Comparison of ENCODE assay signal across 19 cellular contexts in the genomic region with DNA sequence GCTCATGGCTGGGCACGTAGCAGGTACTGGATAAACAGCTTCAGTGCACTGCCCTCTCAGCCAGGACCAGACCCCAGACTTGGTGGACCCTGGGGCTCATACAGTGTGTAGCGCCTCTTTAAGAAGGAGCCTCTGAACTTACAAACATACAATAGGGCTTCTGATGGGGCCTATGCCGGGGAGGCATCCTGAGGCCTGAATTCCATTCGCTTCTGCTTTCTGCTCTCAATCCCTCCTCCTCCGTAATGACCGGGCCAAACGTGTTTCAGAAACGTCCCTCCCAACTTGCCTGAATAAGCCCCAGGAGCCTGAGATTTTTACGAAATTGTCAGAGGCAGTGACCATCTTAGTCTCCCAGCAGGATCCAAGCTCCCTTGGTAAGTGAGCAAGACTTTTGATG.
DNase-seq lines count a peak whose midpoint lies in the region; ATAC-seq, FAIRE-seq and TF ChIP-seq lines count a peak whose summit lies in the region.
"Had no signal": no experiment of that assay in that cellular context is flagged by ENCODE, and none has a peak within 500 bp of the region (broad histone marks: within the 10 kb centered on the region; RNA-seq: fewer than 3 reads in every experiment).

No MANE protein-coding gene starts in this region.

- TF ChIP-seq RAD21 in HepG2 (CRISPR knock-in tag; IDR thresholded peaks at IDR 0.05), result no peak

- TF ChIP-seq CTCF in HepG2 (CRISPR knock-in tag; IDR thresholded peaks at IDR 0.05), result no peak
- TF ChIP-seq CTCF in right lobe of liver (IDR thresholded peaks at IDR 0.05), result no peak
- no peak for TF ChIP-seq CTCF in SU-DHL-6 (IDR thresholded peaks at IDR 0.05; ENCODE audit: insufficient read depth, low read length, poor library complexity, severe bottlenecking)
- TF ChIP-seq CTCF in left lung (IDR thresholded peaks at IDR 0.05), result no peak

- ATAC-seq in HepG2, result no peak; the same call in 2 of the 3 replicates
- ATAC-seq in right lobe of liver, result no peak
- no peak for ATAC-seq in memory B cell (ENCODE audit: low read depth)
- ATAC-seq in HG03196 (IDR thresholded peaks at IDR 0.05; ENCODE audit: unreplicated experiment), result no peak
- no peak for ATAC-seq in left lung
- ATAC-seq in GM21786 (IDR thresholded peaks at IDR 0.05; ENCODE audit: unreplicated experiment), result no peak

- peak overlapping the region; percentile 46; the same call in 1 of the 2 replicates for H3K9ac ChIP-seq in HepG2 (ENCODE audit: insufficient read depth, low read depth, low read length)
- peak overlapping the region; percentile 46 for H3K9ac ChIP-seq in SU-DHL-6 (ENCODE audit: low read length)

- WGBS in HepG2 (ENCODE audit: low lambda C conversion rate), result 50% methylated on average over 8 of the region's 9 CpGs
- WGBS in right lobe of liver (ENCODE audit: insufficient coverage, low coverage, low lambda C conversion rate, missing lambda C conversion rate), result 96% methylated on average over 3 of the region's 9 CpGs

- H3K9me3 ChIP-seq in HepG2 (ENCODE audit: low read length) (no peaks in the 10 kb centered on the region), right lobe of liver (no peaks in the 10 kb centered on the region), SU-DHL-6 (ENCODE audit: insufficient read depth, low read length) (no peaks in the 10 kb centered on the region), left lung (no peaks in the 10 kb centered on the region)
- H3K9me3 ChIP-seq: MG63, pancreas, thoracic aorta had no signal

- no peaks in the 10 kb centered on the region for H3K27me3 Mint-ChIP-seq in memory B cell
- H3K27me3 Mint-ChIP-seq: CD4-positive, alpha-beta T cell had no signal

- CTCF ChIA-PET in HepG2 (lab: Yijun Ruan, JAX; ENCODE audit: low intra/inter-chr PET ratio, low total read pairs), result no interaction called here

- H3K79me2 ChIP-seq in HepG2 (ENCODE audit: insufficient read depth, low read length), result no peaks in the 10 kb centered on the region
- no peaks in the 10 kb centered on the region for H3K79me2 ChIP-seq in SU-DHL-6 (ENCODE audit: insufficient read depth, low read length)

- peaks cover 51% of the 10 kb centered on the region for H3K4me1 Mint-ChIP-seq in memory B cell

- H3K4me3 Mint-ChIP-seq in memory B cell, result no peak overlapping the region
- H3K4me3 Mint-ChIP-seq: CD4-positive, alpha-beta T cell; T-helper 2 cell treated with Interferon-gamma antibody and Interleukin-4, amounts not matched to agents 5 μg/mL and 100 μg/mL, for 36 hours had no signal

- H3K4me2 ChIP-seq in HepG2 (ENCODE audit: low read depth, low read length), result peak overlapping the region; percentile 65
- peak overlapping the region; percentile 63 for H3K4me2 ChIP-seq in SU-DHL-6 (ENCODE audit: low read depth, low read length, poor library complexity, severe bottlenecking)

- peaks cover 27% of the 10 kb centered on the region for H3F3A ChIP-seq in SU-DHL-6 (ENCODE audit: insufficient read depth)

- H4K20me1 ChIP-seq in HepG2 (ENCODE audit: insufficient read depth, low read length), result no peaks in the 10 kb centered on the region
- no peaks in the 10 kb centered on the region for H4K20me1 ChIP-seq in SU-DHL-6 (ENCODE audit: low read depth, low read length)

- no peak for TF ChIP-seq POLR2A in HepG2 (IDR thresholded peaks at IDR 0.05; ENCODE audit: insufficient read depth in 1 of 2, low read depth in 2 of 2, low read length in 2 of 2)
- TF ChIP-seq POLR2A in right lobe of liver (IDR thresholded peaks at IDR 0.05), result no peak

- no peaks in the 10 kb centered on the region for H3K9me2 ChIP-seq in SU-DHL-6 (replicated peaks; ENCODE audit: insufficient read depth, low read length)

- no peaks in the 10 kb centered on the region for H3K36me3 Mint-ChIP-seq in memory B cell

- POLR2A ChIA-PET in HepG2 (lab: Yijun Ruan, JAX), result interaction anchor here (1.1 kb wide), 1 partner anchor 19 kb away, joined by 7 read pairs; no protein-coding TSS in a partner anchor

- H2AFZ ChIP-seq in HepG2 (ENCODE audit: low read length) (peak overlapping the region; percentile 62), SU-DHL-6 (ENCODE audit: low read depth, low read length, severe bottlenecking) (no peak overlapping the region)

- intact Hi-C loops in HepG2 (cut with micrococcal nuclease; ENCODE audit: unreplicated experiment) (no loop called here), right lobe of liver (cut with DNase I) (no loop called here), left lung (cut with DNase I) (no loop called here)

- H3K27ac Mint-ChIP-seq in memory B cell, result peak overlapping the region; percentile 88
- H3K27ac Mint-ChIP-seq: CD4-positive, alpha-beta T cell; T-helper 2 cell treated with Interferon-gamma antibody and Interleukin-4, amounts not matched to agents 5 μg/mL and 100 μg/mL, for 36 hours had no signal

- H3K4me3 ChIP-seq in HepG2 (replicated peaks in 1 of 3; ENCODE audit: insufficient read depth in 1 of 3, low read depth in 2 of 3, low read length in 3 of 3) (peak overlapping the region in 2 of 3 experiments; percentile 10 to 47; a peak in 2 of 6 replicates), right lobe of liver (no peak overlapping the region), SU-DHL-6 (ENCODE audit: insufficient read depth, low read length, poor library complexity, severe bottlenecking) (peak overlapping the region; percentile 43), left lung (no peak overlapping the region)
- H3K4me3 ChIP-seq: MG63, pancreas, thoracic aorta had no signal

- BruUV-seq in HepG2 (replicated peaks; lab: Mats Ljungman, UMichigan), result no TSS peak

- DNase-seq in HepG2 (ENCODE audit: low spot score), result no peak
- no peak for DNase-seq in right lobe of liver
- no peak for DNase-seq in memory B cell (ENCODE audit: low spot score in 2 of 2)
- no peak for DNase-seq in NCI-H128 (lab: John Stamatoyannopoulos, UW; ENCODE audit: unreplicated experiment)
- no peak for DNase-seq in left lung
- DNase-seq: activated CD4-positive, alpha-beta T cell treated with anti-CD3 and anti-CD28 coated beads for 1 hour; activated effector memory CD4-positive, alpha-beta T cell treated with anti-CD3 and anti-CD28 coated beads, Interleukin-2, amount 50 U/mL, for 16 hours; CD4-positive, alpha-beta T cell; MG63; NCI-H1694; NK-92 treated with Interleukin-12 subunit alpha and Interleukin-12 subunit beta, amount 100 ng/mL, for 24 hours; pancreas; Right ventricle myocardium superior; small intestine had no signal

- H3K27me3 ChIP-seq in HepG2 (ENCODE audit: control insufficient read depth in 1 of 2, insufficient read depth in 2 of 2, low read length in 2 of 2) (no peaks in the 10 kb centered on the region), right lobe of liver (no peaks in the 10 kb centered on the region), SU-DHL-6 (ENCODE audit: low read length) (no peaks in the 10 kb centered on the region), left lung (no peaks in the 10 kb centered on the region)
- H3K27me3 ChIP-seq: MG63, pancreas had no signal

- TF ChIP-seq EP300 in HepG2 (IDR thresholded peaks at IDR 0.05; ENCODE audit: low read depth in 2 of 2, low read length in 2 of 2) (no peak), HepG2 (CRISPR knock-in tag; IDR thresholded peaks at IDR 0.05; ENCODE audit: borderline replicate concordance) (no peak)

- H3K9me3 Mint-ChIP-seq in memory B cell, result no peaks in the 10 kb centered on the region
- H3K9me3 Mint-ChIP-seq: CD4-positive, alpha-beta T cell; T-helper 2 cell treated with Interferon-gamma antibody and Interleukin-4, amounts not matched to agents 5 μg/mL and 100 μg/mL, for 36 hours had no signal

- H3K4me1 ChIP-seq in HepG2 (ENCODE audit: insufficient read depth, low read length), result peaks cover 56% of the 10 kb centered on the region
- peaks cover 0 to 6% (median 0%) of the 10 kb centered on the region in 4 donors for H3K4me1 ChIP-seq in right lobe of liver
- H3K4me1 ChIP-seq in left lung, result peaks cover 0 to 15% of the 10 kb centered on the region in 2 donors
- H3K4me1 ChIP-seq: pancreas had no signal

- H3K27ac ChIP-seq in HepG2 (ENCODE audit: extremely low read length, insufficient read depth, low read length), result no peak overlapping the region
- no peak overlapping the region for H3K27ac ChIP-seq in right lobe of liver
- H3K27ac ChIP-seq in SU-DHL-6 (ENCODE audit: low read depth, low read length), result peak overlapping the region; percentile 92
- H3K27ac ChIP-seq in left lung, result no peak overlapping the region
- H3K27ac ChIP-seq: pancreas, thoracic aorta had no signal

- no peak for FAIRE-seq in HepG2 (lab: Jason Lieb, UNC)
- FAIRE-seq: pancreas, small intestine had no signal

- in situ Hi-C loops in HepG2 (cut with HindIII; ENCODE audit: extremely low pct_ligation_motif_present, low pct_unique_long_range_greater_than_20kb), result no loop called here

- H3K36me3 ChIP-seq in HepG2 (replicated peaks in 1 of 2; ENCODE audit: control insufficient read depth in 1 of 2, insufficient read depth in 2 of 2, low read length in 2 of 2), result no peaks in the 10 kb centered on the region
- no peaks in the 10 kb centered on the region for H3K36me3 ChIP-seq in right lobe of liver
- no peaks in the 10 kb centered on the region for H3K36me3 ChIP-seq in SU-DHL-6 (ENCODE audit: low read length)
- H3K36me3 ChIP-seq in left lung, result no peaks in the 10 kb centered on the region
- H3K36me3 ChIP-seq: MG63, pancreas, thoracic aorta had no signal

TF ChIP-seq in HepG2, 621 proteins besides CTCF, POLR2A, EP300 and RAD21:
- TF ChIP-seq ZNF24 (IDR thresholded peaks at IDR 0.05) (no peak), POLR2G (IDR thresholded peaks at IDR 0.05; ENCODE audit: low read depth, low read length) (no peak), ZNF737 (CRISPR knock-in tag; IDR thresholded peaks at IDR 0.05; ENCODE audit: borderline replicate concordance) (no peak)

Comparison
In these comparisons a context has a peak if more than half of its experiments do, and no peak if none do; other contexts are left out.
1. H3K4me3 ChIP-seq: peak in HepG2 (2 of 3) and SU-DHL-6 (single experiment); none in right lobe of liver (0 of 3) and left lung (0 of 2).